In genomic region chr5:142141463-142141862, GRCh38 we compare ENCODE assay signal across 17 cellular contexts. TPM values are rescaled to one million over a fixed set of nuclear protein-coding genes. Genes with fewer than 3 reads are reported as not detected.
DNase-seq lines count a peak whose midpoint lies in the region; ATAC-seq and TF ChIP-seq lines count a peak whose summit lies in the region.
"Had no signal": no experiment of that assay in that cellular context is flagged by ENCODE, and none has a peak within 500 bp of the region (broad histone marks: within the 10 kb centered on the region; RNA-seq: fewer than 3 reads in every experiment).

No MANE protein-coding gene starts in this region.

- intact Hi-C loops in left lung (cut with DNase I), result loop anchor here in 1 of 2 donors (5.0 kb wide), 1 partner anchor 149 kb away; no protein-coding TSS in a partner anchor

- H3K4me1 Mint-ChIP-seq in activated naive CD4-positive, alpha-beta T cell treated with anti-CD3 and anti-CD28 coated beads, Interleukin-2, amount 50 U/mL, for 24 hours, result peaks cover 12% of the 10 kb centered on the region
- H3K4me1 Mint-ChIP-seq in type B pancreatic cell (ENCODE audit: unreplicated experiment), result no peaks in the 10 kb centered on the region

- ATAC-seq in activated naive CD4-positive, alpha-beta T cell treated with anti-CD3 and anti-CD28 coated beads, Interleukin-2, amount 50 U/mL, for 72 hours, result no peak
- no peak for ATAC-seq in left lung
- ATAC-seq: activated T-cell treated with anti-CD3 and anti-CD28 coated beads, Interleukin-2, amount 50 U/mL, for 72 hours; naive thymus-derived CD4-positive, alpha-beta T cell had no signal

- peaks cover 8% of the 10 kb centered on the region for H3K36me3 Mint-ChIP-seq in activated naive CD4-positive, alpha-beta T cell treated with anti-CD3 and anti-CD28 coated beads, Interleukin-2, amount 50 U/mL, for 24 hours
- H3K36me3 Mint-ChIP-seq in activated naive CD4-positive, alpha-beta T cell treated with anti-CD3 and anti-CD28 coated beads, Interleukin-2, amount 50 U/mL, for 72 hours, result peaks cover 5 to 6% of the 10 kb centered on the region in 2 donors
- peaks cover 6% of the 10 kb centered on the region for H3K36me3 Mint-ChIP-seq in type B pancreatic cell

- H3K4me3 ChIP-seq in WERI-Rb-1 (ENCODE audit: low read depth, low read length) (no peak overlapping the region), left lung (no peak overlapping the region)
- H3K4me3 ChIP-seq: BLaER1 treated with 17β-estradiol and CSF1 and Interleukin-3, amounts not matched to agents 10 nM and 100 nM; tibial artery had no signal

- peaks cover 45% of the 10 kb centered on the region for H3K36me3 ChIP-seq in WERI-Rb-1
- H3K36me3 ChIP-seq in left lung, result peaks cover 0 to 86% of the 10 kb centered on the region in 2 donors

- TF ChIP-seq CTCF in LNCAP (IDR thresholded peaks at IDR 0.05) (0 out of 2 replicates have a peak, but pooled peaks have one; percentile 22), WERI-Rb-1 (IDR thresholded peaks at IDR 0.05; ENCODE audit: low read depth, low read length) (peak; percentile 38; the same call in 1 of the 2 replicates), type B pancreatic cell (conservative IDR thresholded peaks at IDR 0.05) (peak; percentile 47), left lung (IDR thresholded peaks at IDR 0.05) (no peak)

- no peaks in the 10 kb centered on the region for H3K27me3 Mint-ChIP-seq in activated naive CD4-positive, alpha-beta T cell treated with anti-CD3 and anti-CD28 coated beads, Interleukin-2, amount 50 U/mL, for 24 hours
- no peaks in the 10 kb centered on the region for H3K27me3 Mint-ChIP-seq in type B pancreatic cell
- H3K27me3 Mint-ChIP-seq: dendritic cell treated with granulocyte-macrophage colony-stimulating factor and Interleukin-4, amounts not matched to agents 40 ng/mL and 50 ng/mL, for 4 days; naive thymus-derived CD4-positive, alpha-beta T cell had no signal

- H3K9me3 Mint-ChIP-seq in activated naive CD4-positive, alpha-beta T cell treated with anti-CD3 and anti-CD28 coated beads, Interleukin-2, amount 50 U/mL, for 24 hours, result no peaks in the 10 kb centered on the region
- no peaks in the 10 kb centered on the region for H3K9me3 Mint-ChIP-seq in activated naive CD4-positive, alpha-beta T cell treated with anti-CD3 and anti-CD28 coated beads, Interleukin-2, amount 50 U/mL, for 72 hours
- H3K9me3 Mint-ChIP-seq in type B pancreatic cell, result no peaks in the 10 kb centered on the region
- H3K9me3 Mint-ChIP-seq: activated T-cell treated with anti-CD3 and anti-CD28 coated beads, Interleukin-2, amount 50 U/mL, for 72 hours; dendritic cell treated with granulocyte-macrophage colony-stimulating factor and Interleukin-4, amounts not matched to agents 40 ng/mL and 50 ng/mL, for 4 days; naive thymus-derived CD4-positive, alpha-beta T cell had no signal

- no peak overlapping the region for H3K4me3 Mint-ChIP-seq in activated naive CD4-positive, alpha-beta T cell treated with anti-CD3 and anti-CD28 coated beads, Interleukin-2, amount 50 U/mL, for 24 hours
- no peak overlapping the region for H3K4me3 Mint-ChIP-seq in type B pancreatic cell
- H3K4me3 Mint-ChIP-seq: activated T-cell treated with anti-CD3 and anti-CD28 coated beads, Interleukin-2, amount 50 U/mL, for 72 hours; dendritic cell treated with granulocyte-macrophage colony-stimulating factor and Interleukin-4, amounts not matched to agents 40 ng/mL and 50 ng/mL, for 4 days had no signal

- no peaks in the 10 kb centered on the region for H3K27me3 ChIP-seq in WERI-Rb-1 (ENCODE audit: insufficient read depth, low read depth, severe bottlenecking)
- H3K27me3 ChIP-seq in left lung, result no peaks in the 10 kb centered on the region
- H3K27me3 ChIP-seq: BLaER1 treated with 17β-estradiol and CSF1 and Interleukin-3, amounts not matched to agents 10 nM and 100 nM; tibial artery had no signal

- no peak for DNase-seq in activated naive CD4-positive, alpha-beta T cell treated with anti-CD3 and anti-CD28 coated beads, Interleukin-2, amount 50 U/mL, for 72 hours (ENCODE audit: low spot score in 2 of 2)
- DNase-seq in WERI-Rb-1 (no peak), type B pancreatic cell (ENCODE audit: extremely low spot score, unreplicated experiment) (no peak), left lung (no peak), kidney glomerular epithelial cell (lab: John Stamatoyannopoulos, UW) (no peak), SKM-1 (lab: John Stamatoyannopoulos, UW; ENCODE audit: unreplicated experiment) (no peak)
- DNase-seq: activated CD4-positive, alpha-beta T cell treated with anti-CD3 and anti-CD28 coated beads for 4 hours; activated T-cell treated with anti-CD3 and anti-CD28 coated beads, Interleukin-2, amount 50 U/mL, for 72 hours; H7; KG1; NCI-H2081 treated with DMSO at 0.1 percent for 48 hours; tibial artery had no signal

- H3K4me1 ChIP-seq in left lung, result no peaks in the 10 kb centered on the region
- H3K4me1 ChIP-seq: BLaER1 treated with 17β-estradiol and CSF1 and Interleukin-3, amounts not matched to agents 10 nM and 100 nM had no signal

- H3K27ac ChIP-seq in WERI-Rb-1, result no peak overlapping the region
- no peak overlapping the region for H3K27ac ChIP-seq in left lung
- H3K27ac ChIP-seq: BLaER1 treated with 17β-estradiol and CSF1 and Interleukin-3, amounts not matched to agents 10 nM and 100 nM; tibial artery had no signal

- H3K27ac Mint-ChIP-seq in activated naive CD4-positive, alpha-beta T cell treated with anti-CD3 and anti-CD28 coated beads, Interleukin-2, amount 50 U/mL, for 24 hours, result peak overlapping the region; percentile 70
- peak overlapping the region in 1 of 2 donors; percentile 57 for H3K27ac Mint-ChIP-seq in activated naive CD4-positive, alpha-beta T cell treated with anti-CD3 and anti-CD28 coated beads, Interleukin-2, amount 50 U/mL, for 72 hours
- no peak overlapping the region for H3K27ac Mint-ChIP-seq in type B pancreatic cell
- H3K27ac Mint-ChIP-seq: activated T-cell treated with anti-CD3 and anti-CD28 coated beads, Interleukin-2, amount 50 U/mL, for 72 hours; dendritic cell treated with granulocyte-macrophage colony-stimulating factor and Interleukin-4, amounts not matched to agents 40 ng/mL and 50 ng/mL, for 4 days had no signal

- H3K9me3 ChIP-seq in WERI-Rb-1 (ENCODE audit: severe bottlenecking), result no peaks in the 10 kb centered on the region
- H3K9me3 ChIP-seq in left lung, result no peaks in the 10 kb centered on the region
- H3K9me3 ChIP-seq: BLaER1 treated with 17β-estradiol and CSF1 and Interleukin-3, amounts not matched to agents 10 nM and 100 nM; tibial artery had no signal

RNA-seq across cellular contexts. Expression of gene NDFIP1, which starts 32.9 kb away (rescaled TPM):
- total RNA-seq in activated naive CD4-positive, alpha-beta T cell treated with anti-CD3 and anti-CD28 coated beads, Interleukin-2, amount 50 U/mL, for 72 hours, result 10 to 100 TPM; 70.5 to 92.3 TPM
- total RNA-seq in type B pancreatic cell (ENCODE audit: low replicate concordance) (57.7 and 59.3 TPM in 2 replicates), left lung (10 to 100 TPM; 76.5 to 93.1 TPM)

Comparison
In these comparisons a context has a peak if more than half of its experiments do, and no peak if none do; other contexts are left out.
1. CTCF ChIP-seq: peak in LNCAP (single experiment), WERI-Rb-1 (single experiment) and type B pancreatic cell (single experiment); none in left lung (0 of 2).